Comparison of ENCODE assay signal across 12 cellular contexts in the genomic region with DNA sequence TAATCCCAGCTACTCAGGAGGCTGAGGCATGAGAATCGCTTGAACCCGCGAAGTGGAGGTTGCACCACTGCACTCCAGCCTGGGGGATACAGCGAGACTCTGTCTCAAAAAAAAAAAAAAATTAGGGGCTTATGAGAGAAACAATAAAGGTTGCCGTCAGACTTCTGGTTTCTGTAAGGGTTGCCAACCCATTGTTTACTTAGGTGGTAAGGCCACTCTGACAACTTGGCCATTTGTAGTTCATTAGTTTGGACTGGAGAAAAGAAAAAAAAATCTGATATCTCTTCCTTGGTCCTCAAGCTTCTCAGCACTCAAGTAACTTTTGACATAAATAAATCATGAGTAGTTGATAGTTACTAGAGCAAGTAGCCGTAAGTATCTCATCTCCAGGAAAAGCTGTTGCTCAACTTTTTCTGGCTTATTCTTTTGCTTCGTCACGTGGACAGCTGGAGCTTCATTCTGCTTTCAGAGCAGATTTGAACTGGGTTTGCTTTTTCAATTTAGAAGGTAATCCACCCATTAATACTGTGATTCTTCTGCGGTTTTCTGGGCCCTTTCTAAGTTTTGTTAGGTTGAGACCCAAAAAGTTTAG. TPM values are rescaled to one million over a fixed set of nuclear protein-coding genes. Genes with fewer than 3 reads are reported as not detected.
DNase-seq lines count a peak whose midpoint lies in the region; ATAC-seq and TF ChIP-seq lines count a peak whose summit lies in the region.
"Had no signal": no experiment of that assay in that cellular context is flagged by ENCODE, and none has a peak within 500 bp of the region (broad histone marks: within the 10 kb centered on the region; RNA-seq: fewer than 3 reads in every experiment).

No MANE protein-coding gene starts in this region.

- H3K36me3 ChIP-seq in left ventricle myocardium inferior (no peaks in the 10 kb centered on the region), sigmoid colon (no peaks in the 10 kb centered on the region)

- peak overlapping the region; percentile 68 for H3K27ac ChIP-seq in left ventricle myocardium inferior (replicated peaks)
- H3K27ac ChIP-seq in sigmoid colon = peak overlapping the region; percentile 24 to 60 (median 52)

- WGBS in sigmoid colon, 2 donors = 80 to 83% methylated on average over 9 of the region's 9 CpGs

- H3K9me3 ChIP-seq in left ventricle myocardium inferior (replicated peaks) (no peaks in the 10 kb centered on the region), sigmoid colon (no peaks in the 10 kb centered on the region)

- DNase-seq in CD1c-positive myeloid dendritic cell (ENCODE audit: extremely low spot score) (peak; percentile 71), amniotic epithelial cell (ENCODE audit: low read depth) (peak; percentile 92), left ventricle myocardium inferior (no peak), sigmoid colon (peak; percentile 70), amniotic stem cell (lab: John Stamatoyannopoulos, UW) (no peak), erythroblast (lab: John Stamatoyannopoulos, UW) (no peak)
- DNase-seq: cerebellar nuclear complex, COR-L47, KG1, NCI-H524 had no signal

- H3K4me3 ChIP-seq in left ventricle myocardium inferior = no peak overlapping the region
- no peak overlapping the region for H3K4me3 ChIP-seq in sigmoid colon

- no peak for TF ChIP-seq CTCF in left ventricle myocardium inferior (IDR thresholded peaks at IDR 0.05; ENCODE audit: borderline replicate concordance)
- TF ChIP-seq CTCF in sigmoid colon (IDR thresholded peaks at IDR 0.05) = no peak

- intact Hi-C loops in left ventricle myocardium inferior (cut with micrococcal nuclease) (no loop called here), sigmoid colon (cut with DNase I) (no loop called here)

- H3K27me3 ChIP-seq in left ventricle myocardium inferior (ENCODE audit: low read depth) = no peaks in the 10 kb centered on the region
- no peaks in the 10 kb centered on the region for H3K27me3 ChIP-seq in sigmoid colon

- TF ChIP-seq EP300 in sigmoid colon (IDR thresholded peaks at IDR 0.05) = no peak

- no peak for TF ChIP-seq POLR2A in sigmoid colon (IDR thresholded peaks at IDR 0.05)
- no peak for TF ChIP-seq POLR2A in erythroblast (IDR thresholded peaks at IDR 0.05; ENCODE audit: low read length)

- H3K4me1 ChIP-seq in left ventricle myocardium inferior = peaks cover 78% of the 10 kb centered on the region
- H3K4me1 ChIP-seq in sigmoid colon = peaks cover 0 to 41% (median 31%) of the 10 kb centered on the region in 4 donors

- ATAC-seq in HG03521 (IDR thresholded peaks at IDR 0.05; ENCODE audit: unreplicated experiment) (no peak), GM18517 (IDR thresholded peaks at IDR 0.05; ENCODE audit: unreplicated experiment) (no peak)

RNA-seq across cellular contexts. Expression of a gene that starts 9.4 kb away (rescaled TPM):
- 72.1 TPM for total RNA-seq in left ventricle myocardium inferior
- total RNA-seq in sigmoid colon = 10 to 100 TPM; 74.5 to 88.1 (median 81.5) TPM
- polyA plus RNA-seq in sigmoid colon = 10 to 100 TPM; 70.3 to 86.7 (median 70.9) TPM

RNA-seq across cellular contexts. Expression of a gene that starts 11.6 kb away (rescaled TPM):
- 71.0 TPM for total RNA-seq in left ventricle myocardium inferior
- total RNA-seq in sigmoid colon = 10 to 100 TPM; 24.7 to 51.7 (median 42.2) TPM
- 100 to 1,000 TPM; 118 to 339 (median 223) TPM for polyA plus RNA-seq in sigmoid colon

RNA-seq across cellular contexts. Expression of a gene that starts 46.3 kb away (rescaled TPM):
- total RNA-seq in left ventricle myocardium inferior (2.0 TPM), sigmoid colon (under 1 TPM in 3 of 4 donors, not detected in 1; under 0.01 to 0.95 (median 0.83) TPM)
- polyA plus RNA-seq in sigmoid colon = 1 to 10 TPM in 1 of 3 donors, under 1 TPM in 1, not detected in 1; 0.23 to 8.4 TPM

RNA-seq across cellular contexts. Expression of a gene that starts 57.6 kb away (rescaled TPM):
- 102 TPM for total RNA-seq in left ventricle myocardium inferior
- 100 to 1,000 TPM; 154 to 232 (median 183) TPM for total RNA-seq in sigmoid colon
- polyA plus RNA-seq in sigmoid colon = 100 to 1,000 TPM; 162 to 647 (median 169) TPM

RNA-seq across cellular contexts. Expression of a gene that starts 58.9 kb away (rescaled TPM):
- total RNA-seq in left ventricle myocardium inferior (39.0 TPM), sigmoid colon (1 to 10 TPM; 2.1 to 5.5 (median 3.3) TPM)
- 10 to 100 TPM; 19.2 to 27.7 (median 21.7) TPM for polyA plus RNA-seq in sigmoid colon

Comparison
In these comparisons a context has a peak if more than half of its experiments do, and no peak if none do; other contexts are left out.
1. DNase-seq: peak in CD1c-positive myeloid dendritic cell (single experiment), amniotic epithelial cell (single experiment) and sigmoid colon (single experiment); none in left ventricle myocardium inferior (single experiment), amniotic stem cell (single experiment) and erythroblast (0 of 2).